ENCODE assay signal across 17 cellular contexts in genomic region chr1:10658396-10659066, GRCh38.
A peak's percentile ranks its signal among the peaks of the same experiment; 100 is the strongest.
DNase-seq lines count a peak whose midpoint lies in the region; ATAC-seq and TF ChIP-seq lines count a peak whose summit lies in the region.
"Had no signal": no experiment of that assay in that cellular context is flagged by ENCODE, and none has a peak within 500 bp of the region (broad histone marks: within the 10 kb centered on the region; RNA-seq: fewer than 3 reads in every experiment).

No MANE protein-coding gene starts in this region.

- H2AK5ac ChIP-seq in neuronal stem cell (ENCODE audit: low read depth, low read length), result no peak overlapping the region

- no peak for TF ChIP-seq CTCF in foreskin keratinocyte (conservative IDR thresholded peaks at IDR 0.05)

- no peaks in the 10 kb centered on the region for H3K4me1 Mint-ChIP-seq in T-helper 17 cell
- H3K4me1 Mint-ChIP-seq: CD14-positive monocyte had no signal

- H3K4me3 ChIP-seq in neuronal stem cell (ENCODE audit: low read length in 2 of 2) (no peak overlapping the region), stomach smooth muscle (ENCODE audit: low read length in 2 of 2) (no peak overlapping the region)
- H3K4me3 ChIP-seq: A549, GM23338 had no signal

- no peak overlapping the region for H3K4ac ChIP-seq in neuronal stem cell (ENCODE audit: low read length)

- no peak overlapping the region for H3K4me3 Mint-ChIP-seq in T-helper 17 cell
- H3K4me3 Mint-ChIP-seq: CD14-positive monocyte; CD8-positive, alpha-beta T cell; GM23338 had no signal

- H3K36me3 ChIP-seq in neuronal stem cell (replicated peaks in 1 of 2; ENCODE audit: control insufficient read depth in 2 of 2, insufficient read depth in 2 of 2, low read length in 2 of 2) (peaks cover 0 to 9% of the 10 kb centered on the region in 2 donors), stomach smooth muscle (ENCODE audit: control insufficient read depth in 2 of 2, insufficient read depth in 2 of 2, low read length in 2 of 2) (peaks cover 11 to 13% of the 10 kb centered on the region in 2 donors)

- H4K8ac ChIP-seq in neuronal stem cell (ENCODE audit: low read depth, low read length), result peak overlapping the region; percentile 43

- H3K27me3 Mint-ChIP-seq in T-helper 17 cell, result no peaks in the 10 kb centered on the region

- H3K4me2 ChIP-seq in neuronal stem cell (ENCODE audit: insufficient read depth, low read length, poor library complexity, severe bottlenecking), result no peak overlapping the region
- H3K4me2 ChIP-seq: A549, GM23338 had no signal

- no peak overlapping the region for H4K91ac ChIP-seq in neuronal stem cell (ENCODE audit: low read depth, low read length, poor library complexity)

- no peak overlapping the region for H2BK120ac ChIP-seq in neuronal stem cell (ENCODE audit: low read depth, low read length)

- H3K27ac Mint-ChIP-seq in T-helper 17 cell, result peak overlapping the region; percentile 83
- H3K27ac Mint-ChIP-seq: CD14-positive monocyte; CD8-positive, alpha-beta T cell; GM23338 had no signal

- no peaks in the 10 kb centered on the region for H3K27me3 ChIP-seq in neuronal stem cell (ENCODE audit: control insufficient read depth in 3 of 3, insufficient read depth in 3 of 3, low read depth in 1 of 3, low read length in 3 of 3)
- no peaks in the 10 kb centered on the region for H3K27me3 ChIP-seq in stomach smooth muscle (ENCODE audit: control insufficient read depth in 1 of 2, insufficient read depth in 2 of 2, low read length in 2 of 2)
- H3K27me3 ChIP-seq in foreskin keratinocyte, result no peaks in the 10 kb centered on the region
- H3K27me3 ChIP-seq: BE2C had no signal

- H3K9ac ChIP-seq in neuronal stem cell (ENCODE audit: low read depth, low read length, poor library complexity) (peak overlapping the region; percentile 1), stomach smooth muscle (ENCODE audit: low read length in 2 of 2) (peak overlapping the region in 1 of 2 donors; percentile 29)

- peak overlapping the region; percentile 17 for H3K14ac ChIP-seq in neuronal stem cell (ENCODE audit: low read length)

- no peak overlapping the region for H2AFZ ChIP-seq in neuronal stem cell (ENCODE audit: low read length)
- H2AFZ ChIP-seq: GM23338 had no signal

- WGBS in neuronal stem cell (ENCODE audit: extremely low coverage in 2 of 2, insufficient read length in 2 of 2, insufficient replicate concordance in 1 of 2), 2 donors, result no CpG with 5 or more reads among the region's 19 CpGs

- H3K27ac ChIP-seq in neuronal stem cell (replicated peaks; ENCODE audit: low read length) (no peak overlapping the region), stomach smooth muscle (ENCODE audit: low read length) (peak overlapping the region; percentile 92), foreskin keratinocyte (no peak overlapping the region)
- H3K27ac ChIP-seq: A549 had no signal

- no peak overlapping the region for H2BK12ac ChIP-seq in neuronal stem cell (ENCODE audit: low read length)

- ATAC-seq in T-helper 17 cell (no peak), GM19351 (IDR thresholded peaks at IDR 0.05; ENCODE audit: unreplicated experiment) (no peak), foreskin keratinocyte (no peak)
- ATAC-seq: A549; CD8-positive, alpha-beta T cell; GM23338; HepG2 had no signal

- no peak overlapping the region for H2BK15ac ChIP-seq in neuronal stem cell (ENCODE audit: low read length)

- DNase-seq in NCI-H524 treated with DMSO at 0.1 percent for 48 hours (lab: John Stamatoyannopoulos, UW), result peak; percentile 44
- no peak for DNase-seq in T-helper 17 cell
- no peak for DNase-seq in neuronal stem cell (ENCODE audit: low spot score)
- no peak for DNase-seq in activated CD8-positive, alpha-beta memory T cell treated with anti-CD3 and anti-CD28 coated beads, Interleukin-2, amount 50 U/mL, for 4 hours
- DNase-seq in foreskin keratinocyte, result no peak
- DNase-seq in NCI-H1694 (lab: John Stamatoyannopoulos, UW), result no peak
- DNase-seq: BE2C; CD8-positive, alpha-beta T cell; COR-L47; DMS53; H7 had no signal

- H3K23ac ChIP-seq in neuronal stem cell (ENCODE audit: low read depth, low read length, poor library complexity), result no peak overlapping the region

- H3K9me3 ChIP-seq in T-helper 17 cell (ENCODE audit: control insufficient read depth, low read length, poor library complexity, severe bottlenecking) (no peaks in the 10 kb centered on the region), neuronal stem cell (replicated peaks in 1 of 2; ENCODE audit: control insufficient read depth in 2 of 2, insufficient read depth in 1 of 2, low read depth in 1 of 2, low read length in 2 of 2) (peaks cover 0 to 2% of the 10 kb centered on the region in 2 donors), stomach smooth muscle (ENCODE audit: control insufficient read depth in 2 of 2, low read length in 2 of 2) (no peaks in the 10 kb centered on the region)
- H3K9me3 ChIP-seq: A549, BE2C had no signal

- H3K4me1 ChIP-seq in neuronal stem cell (ENCODE audit: control insufficient read depth in 2 of 2, insufficient read depth in 1 of 2, low read depth in 1 of 2, low read length in 2 of 2), result peaks cover 7 to 12% of the 10 kb centered on the region in 2 donors
- peaks cover 83% of the 10 kb centered on the region for H3K4me1 ChIP-seq in stomach smooth muscle (ENCODE audit: control insufficient read depth, insufficient read depth, low read length)
- no peaks in the 10 kb centered on the region for H3K4me1 ChIP-seq in foreskin keratinocyte
- H3K4me1 ChIP-seq: A549 had no signal

- no peaks in the 10 kb centered on the region for H3K79me1 ChIP-seq in neuronal stem cell (ENCODE audit: low read depth, low read length)

- no peak overlapping the region for H2BK5ac ChIP-seq in neuronal stem cell (ENCODE audit: low read length)

- H3K18ac ChIP-seq in neuronal stem cell (ENCODE audit: low read length), result peak overlapping the region; percentile 66

- peaks cover 4% of the 10 kb centered on the region for H3K36me3 Mint-ChIP-seq in T-helper 17 cell (ENCODE audit: low read depth)
